ENCODE assay signal across 10 cellular contexts in the genomic region with DNA sequence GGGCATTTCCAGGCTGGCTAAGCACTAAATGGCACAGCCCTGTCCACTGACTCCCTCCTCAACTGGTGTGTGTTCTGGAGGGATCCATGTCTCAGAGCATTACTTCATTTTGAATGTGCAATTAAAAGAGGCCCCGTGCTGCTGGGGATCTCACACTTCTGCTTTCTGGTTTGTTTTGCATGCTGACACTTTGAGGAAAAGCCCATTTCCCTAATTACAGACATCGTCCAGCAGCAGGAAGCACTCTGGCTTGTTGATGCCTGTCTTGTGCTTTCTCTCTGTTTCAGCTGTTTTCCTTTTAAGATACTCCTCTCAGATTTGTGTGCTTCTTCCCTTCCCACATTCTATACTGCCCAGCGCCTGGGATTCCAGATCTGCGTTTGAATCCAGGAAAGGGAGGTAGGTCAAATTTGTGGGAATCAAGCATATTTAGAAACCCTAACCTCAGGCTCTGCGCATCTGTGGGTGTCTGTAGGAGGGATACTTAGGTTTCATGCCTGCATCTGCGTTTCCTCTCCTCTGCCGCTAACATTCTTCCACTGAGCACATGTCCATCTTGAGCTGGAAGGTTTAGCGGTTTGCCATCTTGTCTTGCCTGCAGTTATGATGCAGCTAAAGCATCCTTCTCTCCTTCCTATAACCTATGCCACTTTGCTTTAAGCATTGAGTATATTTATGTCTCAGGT. TPM values are rescaled to one million over a fixed set of nuclear protein-coding genes. Genes with fewer than 3 reads are reported as not detected.
A peak's percentile ranks its signal among the peaks of the same experiment; 100 is the strongest.
DNase-seq lines count a peak whose midpoint lies in the region; ATAC-seq, FAIRE-seq and TF ChIP-seq lines count a peak whose summit lies in the region.
"Had no signal": no experiment of that assay in that cellular context is flagged by ENCODE, and none has a peak within 500 bp of the region (broad histone marks: within the 10 kb centered on the region; RNA-seq: fewer than 3 reads in every experiment).

No MANE protein-coding gene starts in this region.

- ATAC-seq in GM18858 (IDR thresholded peaks at IDR 0.05; ENCODE audit: unreplicated experiment) = peak; percentile 43

- H2BK15ac ChIP-seq in H9 (ENCODE audit: low read depth, low read length) = no peak overlapping the region

- no peak overlapping the region for H3K18ac ChIP-seq in H9 (ENCODE audit: insufficient read length, low read depth, low read length)

- H3K4me3 Mint-ChIP-seq in H9 = no peak overlapping the region
- no peak overlapping the region for H3K4me3 Mint-ChIP-seq in immature natural killer cell

- no peak overlapping the region for H2BK20ac ChIP-seq in H9 (ENCODE audit: low read depth, low read length, poor library complexity, severe bottlenecking)

- no peak overlapping the region for H3K9ac ChIP-seq in H9 (ENCODE audit: extremely low read depth, insufficient read length, low read length)
- no peak overlapping the region for H3K9ac ChIP-seq in kidney (ENCODE audit: low read length in 2 of 2)

- H3K27ac ChIP-seq in H9 (ENCODE audit: insufficient read length, low read depth, low read length) (no peak overlapping the region), kidney (ENCODE audit: low read depth in 2 of 2, low read length in 2 of 2) (no peak overlapping the region)

- no peaks in the 10 kb centered on the region for H3K27me3 ChIP-seq in H9 (ENCODE audit: insufficient read depth, low read length)

- no peak overlapping the region for H3K4me3 ChIP-seq in kidney (ENCODE audit: low read length in 2 of 2)

- WGBS in H9 (ENCODE audit: extremely low coverage, insufficient read length, low lambda C conversion rate) = no CpG with 5 or more reads among the region's 8 CpGs

- no peaks in the 10 kb centered on the region for H4K20me1 ChIP-seq in H9 (ENCODE audit: control insufficient read depth, insufficient read depth, insufficient read length)

- H3K4ac ChIP-seq in H9 (ENCODE audit: low read depth, low read length) = no peak overlapping the region

- no peak overlapping the region for H2AFZ ChIP-seq in H9 (ENCODE audit: low read length)

- H4K91ac ChIP-seq in H9 (ENCODE audit: insufficient read length, low read depth, low read length) = no peak overlapping the region

- H3K9me3 ChIP-seq in H9 (ENCODE audit: control insufficient read depth, low read depth, low read length) (no peaks in the 10 kb centered on the region), kidney (ENCODE audit: control insufficient read depth in 1 of 2, low read length in 2 of 2) (no peaks in the 10 kb centered on the region)

- H3K4me1 ChIP-seq in H9 (ENCODE audit: insufficient read depth, low read length) (no peaks in the 10 kb centered on the region), kidney (ENCODE audit: control insufficient read depth in 1 of 2, insufficient read depth in 1 of 2, low read depth in 1 of 2, low read length in 2 of 2) (peaks cover 0 to 5% of the 10 kb centered on the region in 2 donors)

- H3K9me3 Mint-ChIP-seq in H9 = peaks cover 15 to 18% of the 10 kb centered on the region in 2 experiments
- no peaks in the 10 kb centered on the region for H3K9me3 Mint-ChIP-seq in immature natural killer cell

- H3T11ph ChIP-seq in H9 (ENCODE audit: low read length) = no peak overlapping the region

- no peak overlapping the region for H4K5ac ChIP-seq in H9 (ENCODE audit: insufficient read length, low read depth, low read length)

- H3K79me2 ChIP-seq in H9 (ENCODE audit: insufficient read depth, low read length) = no peaks in the 10 kb centered on the region

- H3K27ac Mint-ChIP-seq in H9 (no peak overlapping the region), immature natural killer cell (peak overlapping the region in 4 of 6 donors; percentile 24 to 62 (median 48))

- no peaks in the 10 kb centered on the region; the same call in 1 of the 2 replicates for H3K27me3 Mint-ChIP-seq in H9 (ENCODE audit: low read depth)
- no peaks in the 10 kb centered on the region for H3K27me3 Mint-ChIP-seq in immature natural killer cell (ENCODE audit: low read depth in 3 of 3)

- FAIRE-seq in kidney (lab: Jason Lieb, UNC) = no peak

- H3K4me1 Mint-ChIP-seq in H9 = peaks cover 6 to 10% of the 10 kb centered on the region in 2 experiments
- H3K4me1 Mint-ChIP-seq in immature natural killer cell = peaks cover 32 to 78% of the 10 kb centered on the region in 2 donors

- no peaks in the 10 kb centered on the region for H3K79me1 ChIP-seq in H9 (ENCODE audit: insufficient read depth, low read depth, low read length, poor library complexity, severe bottlenecking)

- TF ChIP-seq CTCF in H9 (conservative IDR thresholded peaks at IDR 0.05) (no peak), kidney (IDR thresholded peaks at IDR 0.05; ENCODE audit: borderline replicate concordance, extremely low read depth, insufficient read depth) (no peak)

- H3K23ac ChIP-seq in H9 (ENCODE audit: insufficient read length, low read depth, low read length) = no peak overlapping the region

- H3K14ac ChIP-seq in H9 (ENCODE audit: insufficient read depth, low read length) = no peak overlapping the region

- H3K36me3 ChIP-seq in kidney (ENCODE audit: control insufficient read depth in 1 of 2, insufficient read depth in 2 of 2, low read length in 2 of 2) = no peaks in the 10 kb centered on the region

- intact Hi-C loops in kidney (cut with DNase I) = no loop called here

- no peak overlapping the region for H3K56ac ChIP-seq in H9 (ENCODE audit: insufficient read length, low read depth, low read length)

- H2BK120ac ChIP-seq in H9 (ENCODE audit: low read depth, low read length, poor library complexity, severe bottlenecking) = no peak overlapping the region

- H2BK5ac ChIP-seq in H9 (ENCODE audit: insufficient read length, low read length) = no peak overlapping the region

- no peak overlapping the region for H4K8ac ChIP-seq in H9 (replicated peaks; ENCODE audit: insufficient read length, low read depth, low read length)

- H3K4me2 ChIP-seq in H9 (ENCODE audit: insufficient read depth, insufficient read length, low read length) = no peak overlapping the region

- no peak overlapping the region for H2BK12ac ChIP-seq in H9 (ENCODE audit: insufficient read length, low read depth, low read length)

- H3K36me3 Mint-ChIP-seq in H9 (ENCODE audit: insufficient read depth in 1 of 3, low read depth in 3 of 3) = peaks cover 0 to 23% (median 13%) of the 10 kb centered on the region in 3 experiments; a peak in 5 of 7 replicates
- peaks cover 3 to 24% (median 15%) of the 10 kb centered on the region in 3 donors for H3K36me3 Mint-ChIP-seq in immature natural killer cell

- DNase-seq in H9 (peak; percentile 20), Kasumi-1 (lab: John Stamatoyannopoulos, UW) (peak; percentile 87 to 90), immature natural killer cell (no peak), kidney (no peak), NCI-H2196 (lab: John Stamatoyannopoulos, UW; ENCODE audit: unreplicated experiment) (no peak), mesenteric fat pad (ENCODE audit: low spot score) (no peak)
- no peak for DNase-seq in activated CD8-positive, alpha-beta memory T cell treated with anti-CD3 and anti-CD28 coated beads, Interleukin-2, amount 50 U/mL, for 48 hours
- DNase-seq: amygdala, SHP77 treated with DMSO at 0.1 percent for 48 hours had no signal

- H2AK5ac ChIP-seq in H9 (ENCODE audit: insufficient read length, low read length) = no peak overlapping the region

- no peaks in the 10 kb centered on the region for H3K23me2 ChIP-seq in H9 (ENCODE audit: insufficient read length, low read depth, low read length, poor library complexity, severe bottlenecking)

RNA-seq across cellular contexts. Expression of a gene that starts 25.7 kb away (rescaled TPM):
- total RNA-seq in H9 (2021) (7.9 and 8.0 TPM in 2 replicates), kidney (52.2 TPM), mesenteric fat pad (26.7 TPM)
- polyA plus RNA-seq in immature natural killer cell (100 to 1,000 TPM in 1 of 3 donors, 10 to 100 TPM in 2; 50.1 to 125 (median 82.6) TPM), kidney (ENCODE audit: insufficient read depth, low read depth, low replicate concordance) (13.3 TPM)

Comparison
In these comparisons a context has a peak if more than half of its experiments do, and no peak if none do; other contexts are left out.
1. DNase-seq: peak in H9 (single experiment) and Kasumi-1 (2 of 2); none in immature natural killer cell (0 of 3), kidney (single experiment), NCI-H2196 (single experiment), mesenteric fat pad (single experiment) and activated CD8-positive, alpha-beta memory T cell treated with anti-CD3 and anti-CD28 coated beads, Interleukin-2, amount 50 U/mL, for 48 hours (single experiment).
2. H3K27ac Mint-ChIP-seq: peak in immature natural killer cell (4 of 6); none in H9 (0 of 3).